ENCODE assay signal across 1 cellular context in genomic region chr10:73584737-73585136, GRCh38.
TF ChIP-seq lines count a peak whose summit lies in the region.

No MANE protein-coding gene starts in this region.

TF ChIP-seq in HepG2, 621 proteins besides CTCF, POLR2A, EP300 and RAD21:
- no peak for TF ChIP-seq ISX (CRISPR knock-in tag; conservative IDR thresholded peaks at IDR 0.05)
- no peak for TF ChIP-seq JDP2 (CRISPR knock-in tag; IDR thresholded peaks at IDR 0.05; ENCODE audit: borderline replicate concordance)
- TF ChIP-seq UBTF (CRISPR knock-in tag; IDR thresholded peaks at IDR 0.05) = no peak
- TF ChIP-seq KLF15 (CRISPR knock-in tag; IDR thresholded peaks at IDR 0.05; ENCODE audit: borderline replicate concordance) = no peak
- TF ChIP-seq ZNF160 (CRISPR knock-in tag; IDR thresholded peaks at IDR 0.05) = no peak
- no peak for TF ChIP-seq KAT7 (CRISPR knock-in tag; IDR thresholded peaks at IDR 0.05; ENCODE audit: borderline replicate concordance)
- no peak for TF ChIP-seq THAP8 (CRISPR knock-in tag; IDR thresholded peaks at IDR 0.05; ENCODE audit: borderline replicate concordance)
- no peak for TF ChIP-seq TRIM24 (CRISPR knock-in tag; IDR thresholded peaks at IDR 0.05)
- no peak for TF ChIP-seq GABPB1 (CRISPR knock-in tag; IDR thresholded peaks at IDR 0.05)
- TF ChIP-seq PBX3 (CRISPR knock-in tag; IDR thresholded peaks at IDR 0.05; ENCODE audit: borderline replicate concordance) = no peak
- no peak for TF ChIP-seq GMEB2 (CRISPR knock-in tag; IDR thresholded peaks at IDR 0.05; ENCODE audit: low read depth)
- no peak for TF ChIP-seq MAFK (conservative IDR thresholded peaks at IDR 0.05 in 1 of 2, IDR thresholded peaks at IDR 0.05 in 1 of 2; ENCODE audit: low read length in 2 of 2)
- no peak for TF ChIP-seq YEATS2 (CRISPR knock-in tag; IDR thresholded peaks at IDR 0.05; ENCODE audit: borderline replicate concordance)
